Comparison of ENCODE assay signal across 1 cellular context in the genomic region with DNA sequence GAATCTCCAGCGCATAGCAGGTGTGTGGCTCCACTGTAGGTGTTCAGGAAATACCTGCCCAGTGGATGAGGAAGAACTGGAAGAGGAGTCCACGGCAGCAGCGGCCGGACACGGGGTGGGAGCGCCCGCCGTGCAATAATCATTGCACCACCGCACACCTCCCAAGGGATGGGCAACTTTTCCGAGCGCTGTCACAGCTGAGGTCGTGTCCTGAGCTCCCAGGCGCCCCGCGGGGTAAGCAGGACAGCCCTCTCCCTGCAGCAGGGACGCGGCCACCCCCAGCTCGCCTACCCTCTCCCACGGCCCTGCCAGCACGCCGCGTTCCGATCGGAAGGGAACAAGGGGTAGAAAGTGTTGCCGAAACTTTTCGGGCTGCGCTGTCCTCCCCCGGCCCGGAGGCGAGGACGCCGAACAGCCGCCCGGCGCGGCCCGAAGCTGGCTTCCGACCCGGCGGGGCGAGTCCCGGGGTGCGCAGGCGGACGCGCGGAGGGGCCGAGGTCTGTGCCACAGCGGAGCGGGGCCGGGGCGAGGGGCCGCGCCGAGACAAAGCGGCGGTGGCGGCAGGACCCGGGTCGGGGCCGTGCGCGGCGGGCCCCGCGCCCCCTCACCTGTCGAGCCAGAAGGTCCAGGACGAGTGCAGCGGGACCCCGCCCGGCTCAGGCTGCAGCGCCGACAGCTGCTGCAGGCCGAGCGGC.
A peak's percentile ranks its signal among the peaks of the same experiment; 100 is the strongest.
TF ChIP-seq lines count a peak whose summit lies in the region.

No MANE protein-coding gene starts in this region.

TF ChIP-seq in HEK293, 187 proteins besides CTCF, POLR2A, EP300 and RAD21 (continued from another document):
- TF ChIP-seq, protein P1, sequence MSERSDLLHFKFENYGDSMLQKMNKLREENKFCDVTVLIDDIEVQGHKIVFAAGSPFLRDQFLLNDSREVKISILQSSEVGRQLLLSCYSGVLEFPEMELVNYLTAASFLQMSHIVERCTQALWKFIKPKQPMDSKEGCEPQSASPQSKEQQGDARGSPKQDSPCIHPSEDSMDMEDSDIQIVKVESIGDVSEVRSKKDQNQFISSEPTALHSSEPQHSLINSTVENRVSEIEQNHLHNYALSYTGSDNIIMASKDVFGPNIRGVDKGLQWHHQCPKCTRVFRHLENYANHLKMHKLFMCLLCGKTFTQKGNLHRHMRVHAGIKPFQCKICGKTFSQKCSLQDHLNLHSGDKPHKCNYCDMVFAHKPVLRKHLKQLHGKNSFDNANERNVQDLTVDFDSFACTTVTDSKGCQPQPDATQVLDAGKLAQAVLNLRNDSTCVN (tag by site-specific recombination; optimal IDR thresholded peaks at IDR 0.05) = peak; percentile 58
- peak; percentile 54; the same call in 1 of the 2 replicates for TF ChIP-seq PATZ1 (tag by site-specific recombination; IDR thresholded peaks at IDR 0.05)
